In the genomic region with DNA sequence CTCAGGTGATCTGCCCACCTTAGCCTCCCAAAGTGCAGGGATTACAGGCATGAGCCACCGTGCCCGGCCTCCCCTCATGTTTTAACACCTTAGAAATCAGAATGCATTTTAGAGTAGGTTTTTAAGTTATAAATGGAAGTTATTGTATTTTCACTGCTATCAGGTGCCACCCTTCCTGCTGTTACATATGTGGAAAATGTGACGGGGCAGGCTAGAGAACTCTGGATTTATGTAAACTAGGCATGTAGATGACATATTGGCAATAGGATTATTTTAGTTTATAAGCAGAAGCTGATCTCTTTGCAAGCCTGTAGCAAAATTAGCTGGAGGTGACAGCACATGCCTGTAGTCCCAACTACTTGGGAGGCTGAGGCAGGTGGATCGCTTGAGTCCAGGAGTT, we compare ENCODE assay signal across 1 cellular context.
TF ChIP-seq lines count a peak whose summit lies in the region.

No MANE protein-coding gene starts in this region.

TF ChIP-seq in GM23338, 12 proteins besides CTCF, POLR2A, EP300 and RAD21 (continued from another document):
- TF ChIP-seq, protein P1, sequence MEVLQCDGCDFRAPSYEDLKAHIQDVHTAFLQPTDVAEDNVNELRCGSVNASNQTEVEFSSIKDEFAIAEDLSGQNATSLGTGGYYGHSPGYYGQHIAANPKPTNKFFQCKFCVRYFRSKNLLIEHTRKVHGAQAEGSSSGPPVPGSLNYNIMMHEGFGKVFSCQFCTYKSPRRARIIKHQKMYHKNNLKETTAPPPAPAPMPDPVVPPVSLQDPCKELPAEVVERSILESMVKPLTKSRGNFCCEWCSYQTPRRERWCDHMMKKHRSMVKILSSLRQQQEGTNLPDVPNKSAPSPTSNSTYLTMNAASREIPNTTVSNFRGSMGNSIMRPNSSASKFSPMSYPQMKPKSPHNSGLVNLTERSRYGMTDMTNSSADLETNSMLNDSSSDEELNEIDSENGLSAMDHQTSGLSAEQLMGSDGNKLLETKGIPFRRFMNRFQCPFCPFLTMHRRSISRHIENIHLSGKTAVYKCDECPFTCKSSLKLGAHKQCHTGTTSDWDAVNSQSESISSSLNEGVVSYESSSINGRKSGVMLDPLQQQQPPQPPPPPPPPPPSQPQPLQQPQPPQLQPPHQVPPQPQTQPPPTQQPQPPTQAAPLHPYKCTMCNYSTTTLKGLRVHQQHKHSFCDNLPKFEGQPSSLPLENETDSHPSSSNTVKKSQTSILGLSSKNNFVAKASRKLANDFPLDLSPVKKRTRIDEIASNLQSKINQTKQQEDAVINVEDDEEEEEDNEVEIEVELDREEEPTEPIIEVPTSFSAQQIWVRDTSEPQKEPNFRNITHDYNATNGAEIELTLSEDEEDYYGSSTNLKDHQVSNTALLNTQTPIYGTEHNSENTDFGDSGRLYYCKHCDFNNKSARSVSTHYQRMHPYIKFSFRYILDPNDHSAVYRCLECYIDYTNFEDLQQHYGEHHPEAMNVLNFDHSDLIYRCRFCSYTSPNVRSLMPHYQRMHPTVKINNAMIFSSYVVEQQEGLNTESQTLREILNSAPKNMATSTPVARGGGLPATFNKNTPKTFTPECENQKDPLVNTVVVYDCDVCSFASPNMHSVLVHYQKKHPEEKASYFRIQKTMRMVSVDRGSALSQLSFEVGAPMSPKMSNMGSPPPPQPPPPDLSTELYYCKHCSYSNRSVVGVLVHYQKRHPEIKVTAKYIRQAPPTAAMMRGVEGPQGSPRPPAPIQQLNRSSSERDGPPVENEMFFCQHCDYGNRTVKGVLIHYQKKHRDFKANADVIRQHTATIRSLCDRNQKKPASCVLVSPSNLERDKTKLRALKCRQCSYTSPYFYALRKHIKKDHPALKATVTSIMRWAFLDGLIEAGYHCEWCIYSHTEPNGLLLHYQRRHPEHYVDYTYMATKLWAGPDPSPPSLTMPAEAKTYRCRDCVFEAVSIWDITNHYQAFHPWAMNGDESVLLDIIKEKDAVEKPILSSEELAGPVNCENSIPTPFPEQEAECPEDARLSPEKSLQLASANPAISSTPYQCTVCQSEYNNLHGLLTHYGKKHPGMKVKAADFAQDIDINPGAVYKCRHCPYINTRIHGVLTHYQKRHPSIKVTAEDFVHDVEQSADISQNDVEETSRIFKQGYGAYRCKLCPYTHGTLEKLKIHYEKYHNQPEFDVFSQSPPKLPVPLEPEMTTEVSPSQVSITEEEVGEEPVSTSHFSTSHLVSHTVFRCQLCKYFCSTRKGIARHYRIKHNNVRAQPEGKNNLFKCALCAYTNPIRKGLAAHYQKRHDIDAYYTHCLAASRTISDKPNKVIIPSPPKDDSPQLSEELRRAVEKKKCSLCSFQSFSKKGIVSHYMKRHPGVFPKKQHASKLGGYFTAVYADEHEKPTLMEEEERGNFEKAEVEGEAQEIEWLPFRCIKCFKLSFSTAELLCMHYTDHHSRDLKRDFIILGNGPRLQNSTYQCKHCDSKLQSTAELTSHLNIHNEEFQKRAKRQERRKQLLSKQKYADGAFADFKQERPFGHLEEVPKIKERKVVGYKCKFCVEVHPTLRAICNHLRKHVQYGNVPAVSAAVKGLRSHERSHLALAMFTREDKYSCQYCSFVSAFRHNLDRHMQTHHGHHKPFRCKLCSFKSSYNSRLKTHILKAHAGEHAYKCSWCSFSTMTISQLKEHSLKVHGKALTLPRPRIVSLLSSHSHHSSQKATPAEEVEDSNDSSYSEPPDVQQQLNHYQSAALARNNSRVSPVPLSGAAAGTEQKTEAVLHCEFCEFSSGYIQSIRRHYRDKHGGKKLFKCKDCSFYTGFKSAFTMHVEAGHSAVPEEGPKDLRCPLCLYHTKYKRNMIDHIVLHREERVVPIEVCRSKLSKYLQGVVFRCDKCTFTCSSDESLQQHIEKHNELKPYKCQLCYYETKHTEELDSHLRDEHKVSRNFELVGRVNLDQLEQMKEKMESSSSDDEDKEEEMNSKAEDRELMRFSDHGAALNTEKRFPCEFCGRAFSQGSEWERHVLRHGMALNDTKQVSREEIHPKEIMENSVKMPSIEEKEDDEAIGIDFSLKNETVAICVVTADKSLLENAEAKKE (CRISPR knock-in tag; IDR thresholded peaks at IDR 0.05), result no peak
- TF ChIP-seq EZH2phosphoT487 (IDR thresholded peaks at IDR 0.05; ENCODE audit: unreplicated experiment) (no peak), ZNF331 (CRISPR knock-in tag; IDR thresholded peaks at IDR 0.05; ENCODE audit: low read depth) (no peak), EZH2 (IDR thresholded peaks at IDR 0.05; ENCODE audit: low read depth, unreplicated experiment) (no peak), JUNB (IDR thresholded peaks at IDR 0.05; ENCODE audit: unreplicated experiment) (no peak), STAT1 (IDR thresholded peaks at IDR 0.05; ENCODE audit: unreplicated experiment) (no peak), NANOG (IDR thresholded peaks at IDR 0.05; ENCODE audit: borderline replicate concordance) (no peak)
- TF ChIP-seq, protein P2, sequence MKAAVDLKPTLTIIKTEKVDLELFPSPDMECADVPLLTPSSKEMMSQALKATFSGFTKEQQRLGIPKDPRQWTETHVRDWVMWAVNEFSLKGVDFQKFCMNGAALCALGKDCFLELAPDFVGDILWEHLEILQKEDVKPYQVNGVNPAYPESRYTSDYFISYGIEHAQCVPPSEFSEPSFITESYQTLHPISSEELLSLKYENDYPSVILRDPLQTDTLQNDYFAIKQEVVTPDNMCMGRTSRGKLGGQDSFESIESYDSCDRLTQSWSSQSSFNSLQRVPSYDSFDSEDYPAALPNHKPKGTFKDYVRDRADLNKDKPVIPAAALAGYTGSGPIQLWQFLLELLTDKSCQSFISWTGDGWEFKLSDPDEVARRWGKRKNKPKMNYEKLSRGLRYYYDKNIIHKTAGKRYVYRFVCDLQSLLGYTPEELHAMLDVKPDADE (IDR thresholded peaks at IDR 0.05), result no peak
